ENCODE assay signal across 28 cellular contexts in genomic region chr2:167240671-167241070, GRCh38. TPM values are rescaled to one million over a fixed set of nuclear protein-coding genes. Genes with fewer than 3 reads are reported as not detected.
"Had no signal": no experiment of that assay in that cellular context is flagged by ENCODE, and none has a peak within 500 bp of the region (broad histone marks: within the 10 kb centered on the region; RNA-seq: fewer than 3 reads in every experiment).

No MANE protein-coding gene starts in this region.

- H3K9me3 ChIP-seq: adrenal gland, ascending aorta, gastroesophageal sphincter, ovary, prostate gland, tibial artery had no signal

- H3K27me3 ChIP-seq: adrenal gland, ascending aorta, gastroesophageal sphincter, ovary, tibial artery had no signal

- H3K4me1 ChIP-seq: adrenal gland, ascending aorta, gastroesophageal sphincter, prostate gland, tibial artery had no signal

- H3K4me3 ChIP-seq: adrenal gland, ascending aorta, gastroesophageal sphincter, ovary, prostate gland, tibial artery had no signal

- H3K27ac ChIP-seq: adrenal gland, ascending aorta, gastroesophageal sphincter, ovary, prostate gland, tibial artery had no signal

- DNase-seq: activated B cell treated with CpG ODN at 0.5 μM for 24 hours; activated CD4-positive, alpha-beta T cell treated with anti-CD3 and anti-CD28 coated beads for 36 hours; activated CD4-positive, alpha-beta T cell treated with anti-CD3 and anti-CD28 coated beads, Interleukin-2, amount 50 U/mL, for 4 hours; activated CD8-positive, alpha-beta memory T cell treated with anti-CD3 and anti-CD28 coated beads, Interleukin-2, amount 50 U/mL, for 48 hours; activated naive CD4-positive, alpha-beta T cell; activated T-cell treated with anti-CD3 and anti-CD28 coated beads, Interleukin-2, amount 50 U/mL, for 4 hours; adrenal gland; cerebellar nuclear complex; cortex of kidney; endodermal cell; head of caudate nucleus; hypothalamus; left cardiac atrium; ovary; stimulated activated CD4-positive, alpha-beta T cell treated with anti-CD3 and anti-CD28 coated beads, Interleukin-12 subunit alpha, Interleukin-12 subunit beta, amount 100 ng/mL, for 4 hours; stimulated activated CD4-positive, alpha-beta T cell treated with anti-CD3 and anti-CD28 coated beads, Interleukin-1b, Interleukin-23, amount 100 ng/mL, for 48 hours; stimulated activated naive CD8-positive, alpha-beta T cell treated with anti-CD3 and anti-CD28 coated beads, Interleukin-15, amount 100 ng/mL, for 72 hours; T-helper 9 cell; tibial artery had no signal

- ATAC-seq: activated CD4-positive, alpha-beta T cell treated with anti-CD3 and anti-CD28 coated beads for 36 hours; activated T-cell treated with anti-CD3 and anti-CD28 coated beads, Interleukin-2, amount 50 U/mL, for 4 hours; gastroesophageal sphincter; left cardiac atrium; natural killer cell treated with Interleukin-12 subunit alpha and Interleukin-12 subunit beta and Interleukin-15 and Interleukin-18, amount 100 ng/mL, for 72 hours; right cardiac atrium; stimulated activated effector memory CD8-positive, alpha-beta T cell treated with anti-CD3 and anti-CD28 coated beads, Interleukin-12 subunit alpha, Interleukin-12 subunit beta, amount 100 ng/mL, for 72 hours; stimulated activated naive CD8-positive, alpha-beta T cell treated with anti-CD3 and anti-CD28 coated beads, Interleukin-15, amount 100 ng/mL, for 72 hours had no signal

- H3K36me3 ChIP-seq: adrenal gland, ascending aorta, gastroesophageal sphincter, ovary, prostate gland, tibial artery had no signal

RNA-seq across cellular contexts. Expression of gene B3GALT1, which starts 52.1 kb away (rescaled TPM):
- total RNA-seq: activated B cell treated with CpG ODN at 0.5 μM for 24 hours; activated CD8-positive, alpha-beta memory T cell treated with anti-CD3 and anti-CD28 coated beads for 36 hours; activated T-helper 2 cell treated with anti-CD3 and anti-CD28 coated beads, Interferon-gamma antibody, Interleukin-2, Interleukin-4, amounts not matched to agents 10 μg/mL and 5 μg/mL and 100 μg/mL, durations not matched to agents 14 hours and 24 hours and 36 hours; T-helper 1 cell treated with Interleukin-12 subunit alpha and Interleukin-12 subunit beta and Interleukin-4 antibody, amounts not matched to agents 30 ng/mL and 1 ng/mL, for 36 hours had no signal
